Comparison of ENCODE assay signal across 8 cellular contexts in genomic region chr1:154353460-154353904, GRCh38. TPM values are rescaled to one million over a fixed set of nuclear protein-coding genes. Genes with fewer than 3 reads are reported as not detected.
DNase-seq lines count a peak whose midpoint lies in the region; ATAC-seq and TF ChIP-seq lines count a peak whose summit lies in the region.

No MANE protein-coding gene starts in this region.

- H3K4me1 ChIP-seq in PC-9 (replicated peaks; ENCODE audit: insufficient read depth) (no peaks in the 10 kb centered on the region), lung (ENCODE audit: control insufficient read depth in 2 of 2, insufficient read depth in 2 of 2, low read length in 2 of 2) (peaks cover 0 to 8% of the 10 kb centered on the region in 2 donors), uterus (peaks cover 0 to 5% of the 10 kb centered on the region in 2 donors)

- H3K36me3 Mint-ChIP-seq in chondrocyte (ENCODE audit: low read depth): peaks cover 6% of the 10 kb centered on the region

- H2AFZ ChIP-seq in PC-9: no peak overlapping the region

- H3K4me1 Mint-ChIP-seq in chondrocyte (ENCODE audit: low read depth): peaks cover 22% of the 10 kb centered on the region

- BruUV-seq in PC-9 (replicated peaks; lab: Mats Ljungman, UMichigan): no TSS peak

- WGBS in lung, 2 donors: 0 to 10% methylated on average over 1 of the region's 1 CpG

- H3K4me3 Mint-ChIP-seq in chondrocyte (ENCODE audit: unreplicated experiment): peak overlapping the region; percentile 76

- H3K9me2 ChIP-seq in PC-9 (ENCODE audit: insufficient read depth): no peaks in the 10 kb centered on the region

- no peaks in the 10 kb centered on the region for H4K20me1 ChIP-seq in PC-9 (ENCODE audit: insufficient read depth)

- H3K79me2 ChIP-seq in PC-9 (ENCODE audit: low read depth): no peaks in the 10 kb centered on the region

- CTCF ChIA-PET in PC-9 (lab: Charles Lee): interaction anchor here (0.5 to 1.3 kb wide), 5 partner anchors 8 to 193 kb away, joined by 3 to 5 read pairs (median 3); no protein-coding TSS in a partner anchor

- intact Hi-C loops in PC-9 (cut with micrococcal nuclease; ENCODE audit: unreplicated experiment): loop anchor here (10.0 kb wide), 1 partner anchor 81 kb away; no protein-coding TSS in a partner anchor
- intact Hi-C loops in uterus (cut with DNase I; ENCODE audit: low total_unique reads): no loop called here

- DNase-seq in AG08395 (ENCODE audit: low spot score) (peak; percentile 67), PC-9 (peak; percentile 16 to 45), chondrocyte (ENCODE audit: low spot score) (no peak), lung (ENCODE audit: low spot score) (peak; percentile 48), uterus (peak in 1 of 2 donors; percentile 41), NCI-H1048 (lab: John Stamatoyannopoulos, UW) (no peak), occipital lobe (lab: John Stamatoyannopoulos, UW) (no peak)

- TF ChIP-seq CTCF in GM12872 (IDR thresholded peaks at IDR 0.05; ENCODE audit: insufficient read depth, low read depth, low read length) (peak; percentile 43; the same call in 1 of the 3 replicates), PC-9 (conservative IDR thresholded peaks at IDR 0.05) (no peak), chondrocyte (IDR thresholded peaks at IDR 0.05) (peak; percentile 34), lung (IDR thresholded peaks at IDR 0.05; ENCODE audit: control extremely low read depth, extremely low read depth) (no peak), uterus (IDR thresholded peaks at IDR 0.05) (peak in 3 of 4 experiments; percentile 18 to 35 (median 25))

- no peak overlapping the region for H3K27ac ChIP-seq in PC-9
- peak overlapping the region in 1 of 2 donors; percentile 74 for H3K27ac ChIP-seq in lung (ENCODE audit: low read depth in 1 of 2, low read length in 1 of 2)
- H3K27ac ChIP-seq in uterus: peak overlapping the region; percentile 60 to 65

- H3K9me3 ChIP-seq in PC-9 (ENCODE audit: insufficient read depth, low read depth) (no peaks in the 10 kb centered on the region), lung (ENCODE audit: control insufficient read depth in 2 of 2, insufficient read depth in 1 of 2, low read length in 1 of 2) (no peaks in the 10 kb centered on the region), uterus (no peaks in the 10 kb centered on the region)

- ATAC-seq in lung (ENCODE audit: insufficient read depth, low FRiP score): peak; percentile 61

- H3K27me3 Mint-ChIP-seq in chondrocyte (ENCODE audit: low read depth): peaks cover 2% of the 10 kb centered on the region

- H3K4me2 ChIP-seq in PC-9: peak overlapping the region; percentile 67

- no peaks in the 10 kb centered on the region for H3F3A ChIP-seq in PC-9 (ENCODE audit: insufficient read depth, low read depth)

- H3K36me3 ChIP-seq in PC-9 (ENCODE audit: low read depth): no peaks in the 10 kb centered on the region
- H3K36me3 ChIP-seq in lung (ENCODE audit: control insufficient read depth in 2 of 2, insufficient read depth in 2 of 2, low read length in 2 of 2): peaks cover 0 to 10% of the 10 kb centered on the region in 2 donors
- H3K36me3 ChIP-seq in uterus: no peaks in the 10 kb centered on the region

- TF ChIP-seq POLR2A in uterus (IDR thresholded peaks at IDR 0.05): no peak

- POLR2A ChIA-PET in PC-9 (lab: Charles Lee; ENCODE audit: unreplicated experiment): interaction anchor here (0.7 kb wide), 1 partner anchor 66 kb away, joined by 11 read pairs; no protein-coding TSS in a partner anchor

- H3K4me3 ChIP-seq in PC-9: no peak overlapping the region
- H3K4me3 ChIP-seq in lung: no peak overlapping the region
- peak overlapping the region; percentile 27 to 32 for H3K4me3 ChIP-seq in uterus

- no peaks in the 10 kb centered on the region for H3K9me3 Mint-ChIP-seq in chondrocyte (ENCODE audit: low read depth)

- H3K27ac Mint-ChIP-seq in chondrocyte (ENCODE audit: unreplicated experiment): peak overlapping the region; percentile 86

- H3K27me3 ChIP-seq in PC-9 (ENCODE audit: insufficient read depth, low read depth) (peaks cover 45% of the 10 kb centered on the region), lung (ENCODE audit: control insufficient read depth, insufficient read depth) (no peaks in the 10 kb centered on the region), uterus (no peaks in the 10 kb centered on the region)

RNA-seq across cellular contexts. Expression of gene ATP8B2, which starts 28.2 kb away (rescaled TPM):
- total RNA-seq in PC-9 (2021): 0.07 and 1.4 TPM in 2 replicates
- 83.1 to 133 TPM (median 86.6 TPM) in 3 replicates for total RNA-seq in chondrocyte
- total RNA-seq in lung: 10 to 100 TPM; 43.7 to 45.1 TPM
- 10 to 100 TPM; 10.3 to 21.4 TPM for polyA plus RNA-seq in lung
- total RNA-seq in uterus: 100 to 1,000 TPM in 2 of 4 donors, 10 to 100 TPM in 2; 75.9 to 150 (median 102) TPM
- total RNA-seq in occipital lobe: 28.5 TPM

RNA-seq across cellular contexts. Expression of gene AQP10, which starts 32.6 kb away (rescaled TPM):
- total RNA-seq in PC-9 (2021) (not detected in 2 replicates), chondrocyte (not detected in 3 replicates), lung (under 1 TPM; 0.31 to 0.64 TPM), uterus (not detected), occipital lobe (not detected)
- 1 to 10 TPM in 1 of 2 donors, under 1 TPM in 1; 0.28 to 1.4 TPM for polyA plus RNA-seq in lung

RNA-seq across cellular contexts. Expression of gene IL6R, which starts 51.7 kb away (rescaled TPM):
- total RNA-seq in PC-9 (2021) (1.5 and 3.2 TPM in 2 replicates), chondrocyte (1.1 to 1.4 TPM (median 1.3 TPM) in 3 replicates), lung (10 to 100 TPM; 33.2 to 79.7 TPM), uterus (10 to 100 TPM in 3 of 4 donors, 1 to 10 TPM in 1; 9.7 to 28.2 (median 17.1) TPM), occipital lobe (2.8 TPM)
- polyA plus RNA-seq in lung: 10 to 100 TPM; 12.3 to 30.8 TPM

Comparison
In these comparisons a context has a peak if more than half of its experiments do, and no peak if none do; other contexts are left out.
1. DNase-seq: peak in AG08395 (single experiment), PC-9 (2 of 2) and lung (single experiment); none in chondrocyte (single experiment), NCI-H1048 (single experiment) and occipital lobe (single experiment).
2. CTCF ChIP-seq: peak in GM12872 (single experiment), chondrocyte (single experiment) and uterus (3 of 4); none in PC-9 (single experiment) and lung (single experiment).
3. H3K4me3 ChIP-seq: peak in uterus (2 of 2); none in PC-9 (single experiment) and lung (single experiment).
4. RNA of gene ATP8B2, which starts 28.2 kb away (total RNA-seq): 75.9 to 150 TPM in uterus, 83.1 to 133 TPM in chondrocyte, 43.7 to 45.1 TPM in lung and 28.5 TPM in occipital lobe (single experiment); 0.07 to 1.4 TPM in PC-9; every median in the first group is over 10 times any median in the second.